In genomic region chr22:37752189-37753061, GRCh38 we compare ENCODE assay signal across 8 cellular contexts. TPM values are rescaled to one million over a fixed set of nuclear protein-coding genes. Genes with fewer than 3 reads are reported as not detected.
DNase-seq lines count a peak whose midpoint lies in the region; ATAC-seq lines count a peak whose summit lies in the region.

No MANE protein-coding gene starts in this region.

- peaks cover 42% of the 10 kb centered on the region for H3K4me1 ChIP-seq in rectal smooth muscle tissue (ENCODE audit: control insufficient read depth, insufficient read depth, low read length)

- H3K27ac ChIP-seq in rectal smooth muscle tissue (ENCODE audit: low read depth, low read length): peak overlapping the region; percentile 91

- H3K36me3 ChIP-seq in rectal smooth muscle tissue (ENCODE audit: control insufficient read depth, insufficient read depth, low read length): peaks cover 17% of the 10 kb centered on the region

- H3K4me3 ChIP-seq in rectal smooth muscle tissue (ENCODE audit: low read length): peak overlapping the region; percentile 41

- DNase-seq in ELR (ENCODE audit: low read depth) (peak; percentile 100), SW 1271 (lab: John Stamatoyannopoulos, UW) (peak; percentile 80 to 94), Right ventricle myocardium inferior (ENCODE audit: missing footprints) (peak; percentile 96), NCI-H1436 (lab: John Stamatoyannopoulos, UW) (no peak)

- ATAC-seq in Right ventricle myocardium inferior: peak; percentile 86
- no peak for ATAC-seq in GM19328 (IDR thresholded peaks at IDR 0.05; ENCODE audit: unreplicated experiment)
- no peak for ATAC-seq in HG02870 (IDR thresholded peaks at IDR 0.05; ENCODE audit: unreplicated experiment)
- no peak for ATAC-seq in GM19397 (IDR thresholded peaks at IDR 0.05; ENCODE audit: unreplicated experiment)

- peak overlapping the region; percentile 66 for H3K9ac ChIP-seq in rectal smooth muscle tissue (ENCODE audit: low read length)

- intact Hi-C loops in Right ventricle myocardium inferior (cut with DNase I): loop anchor here (2.0 kb wide), 1 partner anchor 78 kb away; the partner anchor contains the start of gene LGALS1

- H3K27me3 ChIP-seq in rectal smooth muscle tissue (ENCODE audit: control insufficient read depth, insufficient read depth, low read length): no peaks in the 10 kb centered on the region

RNA-seq across cellular contexts. Expression of gene GCAT, which starts 55.3 kb away (rescaled TPM):
- 44.1 TPM for total RNA-seq in Right ventricle myocardium inferior

RNA-seq across cellular contexts. Expression of gene TRIOBP, which starts 55.6 kb away (rescaled TPM):
- 90.1 TPM for total RNA-seq in Right ventricle myocardium inferior
